In the genomic region with DNA sequence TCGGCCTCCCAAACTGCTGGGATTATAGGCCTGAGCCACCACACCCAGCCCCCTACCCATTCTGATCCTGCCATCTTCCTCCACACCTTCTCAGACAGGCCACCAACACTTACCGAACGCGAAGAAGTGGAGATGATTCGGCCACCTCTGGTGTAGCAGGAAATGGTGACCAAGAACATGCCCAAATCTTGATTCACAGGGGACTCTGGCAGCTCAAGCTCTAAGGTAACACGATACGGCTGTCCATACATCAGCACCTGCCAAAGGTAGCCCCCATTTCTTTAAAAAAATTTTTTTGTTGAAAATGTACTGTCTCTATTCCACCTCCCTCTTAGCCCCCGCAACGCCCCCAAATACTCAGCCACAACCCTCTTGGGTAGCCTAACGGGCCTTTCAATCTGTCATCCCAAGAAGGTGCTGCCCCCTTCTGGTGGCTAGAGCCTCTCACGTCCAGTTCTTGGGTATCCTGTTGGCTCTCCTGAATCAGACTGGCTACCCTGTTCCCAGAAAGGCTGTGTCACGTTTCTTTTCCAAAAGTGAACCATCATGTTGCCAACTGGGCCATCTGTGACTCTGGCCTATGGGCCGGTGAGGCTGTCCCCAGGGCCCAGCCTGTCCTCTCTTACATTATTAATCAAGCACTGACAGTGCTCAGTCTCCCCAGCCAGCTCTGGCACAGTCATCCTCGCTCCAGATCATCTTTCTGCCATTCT, we compare ENCODE assay signal across 8 cellular contexts. TPM values are rescaled to one million over a fixed set of nuclear protein-coding genes. Genes with fewer than 3 reads are reported as not detected.
A peak's percentile ranks its signal among the peaks of the same experiment; 100 is the strongest.
DNase-seq lines count a peak whose midpoint lies in the region; ATAC-seq, FAIRE-seq and TF ChIP-seq lines count a peak whose summit lies in the region.

No MANE protein-coding gene starts in this region.

- peak; percentile 72 for DNase-seq in D721Med (ENCODE audit: insufficient read length, low spot score)
- DNase-seq in SK-MEL-5 (ENCODE audit: low read depth, low spot score) = peak; percentile 82
- peak; percentile 77 for DNase-seq in activated naive CD4-positive, alpha-beta T cell treated with Interleukin-2 at 50 U/mL for 16 hours
- DNase-seq in germinal center (ENCODE audit: low spot score) = peak; percentile 73
- peak; percentile 91 for DNase-seq in pons (ENCODE audit: low spot score)
- DNase-seq in upper lobe of right lung = peak; percentile 82

- ATAC-seq in upper lobe of right lung = peak; percentile 94
- ATAC-seq in GM18858 (IDR thresholded peaks at IDR 0.05; ENCODE audit: unreplicated experiment) = no peak

- H3K27me3 ChIP-seq in upper lobe of right lung = no peaks in the 10 kb centered on the region

- in situ Hi-C loops in SK-MEL-5 (cut with HindIII; ENCODE audit: low pct_unique_long_range_greater_than_20kb, low sequenced_read_pairs) = no loop called here

- no peaks in the 10 kb centered on the region for H3K4me1 ChIP-seq in upper lobe of right lung

- FAIRE-seq in D721Med (lab: Jason Lieb, UNC) = no peak

- peak; percentile 69 for TF ChIP-seq RAD21 in Ishikawa (IDR thresholded peaks at IDR 0.05; ENCODE audit: low read depth)

- H3K27ac ChIP-seq in upper lobe of right lung = no peak overlapping the region

- TF ChIP-seq EP300 in Ishikawa (IDR thresholded peaks at IDR 0.05; ENCODE audit: borderline replicate concordance) = no peak

- H3K9me3 ChIP-seq in upper lobe of right lung = no peaks in the 10 kb centered on the region

- H3K36me3 ChIP-seq in upper lobe of right lung = peaks cover 34% of the 10 kb centered on the region

- H3K4me3 ChIP-seq in upper lobe of right lung = no peak overlapping the region

- peak; percentile 73 for TF ChIP-seq CTCF in D721Med (IDR thresholded peaks at IDR 0.05; ENCODE audit: insufficient read depth, missing control alignments)
- TF ChIP-seq CTCF in upper lobe of right lung (IDR thresholded peaks at IDR 0.05) = peak; percentile 87

- intact Hi-C loops in upper lobe of right lung (cut with DNase I) = no loop called here

TF ChIP-seq in Ishikawa, 13 proteins besides CTCF, POLR2A, EP300 and RAD21:
- no peak for TF ChIP-seq ZBTB7A (IDR thresholded peaks at IDR 0.05; ENCODE audit: low read depth)
- TF ChIP-seq TCF12 (IDR thresholded peaks at IDR 0.05; ENCODE audit: low read depth) = no peak
- TF ChIP-seq, protein P1, sequence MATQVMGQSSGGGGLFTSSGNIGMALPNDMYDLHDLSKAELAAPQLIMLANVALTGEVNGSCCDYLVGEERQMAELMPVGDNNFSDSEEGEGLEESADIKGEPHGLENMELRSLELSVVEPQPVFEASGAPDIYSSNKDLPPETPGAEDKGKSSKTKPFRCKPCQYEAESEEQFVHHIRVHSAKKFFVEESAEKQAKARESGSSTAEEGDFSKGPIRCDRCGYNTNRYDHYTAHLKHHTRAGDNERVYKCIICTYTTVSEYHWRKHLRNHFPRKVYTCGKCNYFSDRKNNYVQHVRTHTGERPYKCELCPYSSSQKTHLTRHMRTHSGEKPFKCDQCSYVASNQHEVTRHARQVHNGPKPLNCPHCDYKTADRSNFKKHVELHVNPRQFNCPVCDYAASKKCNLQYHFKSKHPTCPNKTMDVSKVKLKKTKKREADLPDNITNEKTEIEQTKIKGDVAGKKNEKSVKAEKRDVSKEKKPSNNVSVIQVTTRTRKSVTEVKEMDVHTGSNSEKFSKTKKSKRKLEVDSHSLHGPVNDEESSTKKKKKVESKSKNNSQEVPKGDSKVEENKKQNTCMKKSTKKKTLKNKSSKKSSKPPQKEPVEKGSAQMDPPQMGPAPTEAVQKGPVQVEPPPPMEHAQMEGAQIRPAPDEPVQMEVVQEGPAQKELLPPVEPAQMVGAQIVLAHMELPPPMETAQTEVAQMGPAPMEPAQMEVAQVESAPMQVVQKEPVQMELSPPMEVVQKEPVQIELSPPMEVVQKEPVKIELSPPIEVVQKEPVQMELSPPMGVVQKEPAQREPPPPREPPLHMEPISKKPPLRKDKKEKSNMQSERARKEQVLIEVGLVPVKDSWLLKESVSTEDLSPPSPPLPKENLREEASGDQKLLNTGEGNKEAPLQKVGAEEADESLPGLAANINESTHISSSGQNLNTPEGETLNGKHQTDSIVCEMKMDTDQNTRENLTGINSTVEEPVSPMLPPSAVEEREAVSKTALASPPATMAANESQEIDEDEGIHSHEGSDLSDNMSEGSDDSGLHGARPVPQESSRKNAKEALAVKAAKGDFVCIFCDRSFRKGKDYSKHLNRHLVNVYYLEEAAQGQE (IDR thresholded peaks at IDR 0.05; ENCODE audit: low read depth) = no peak
- TF ChIP-seq TEAD4 (IDR thresholded peaks at IDR 0.05) = no peak
- TF ChIP-seq, protein P2, sequence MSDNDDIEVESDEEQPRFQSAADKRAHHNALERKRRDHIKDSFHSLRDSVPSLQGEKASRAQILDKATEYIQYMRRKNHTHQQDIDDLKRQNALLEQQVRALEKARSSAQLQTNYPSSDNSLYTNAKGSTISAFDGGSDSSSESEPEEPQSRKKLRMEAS (IDR thresholded peaks at IDR 0.05) = no peak
- no peak for TF ChIP-seq TAF1 (IDR thresholded peaks at IDR 0.05; ENCODE audit: low read depth)
- TF ChIP-seq FOXM1 (IDR thresholded peaks at IDR 0.05; ENCODE audit: borderline replicate concordance, low read depth) = no peak
- TF ChIP-seq CEBPB (IDR thresholded peaks at IDR 0.05) = no peak

RNA-seq across cellular contexts. Expression of gene LRRN4CL, which starts 5.3 kb away (rescaled TPM):
- total RNA-seq in SK-MEL-5 (2014; rRNA removed; shearing (Covaris generic)) = 1.1 and 1.3 TPM in 2 replicates
- 0.08 and 0.10 TPM in 2 replicates for polyA plus RNA-seq in SK-MEL-5 (2015; cell fraction: cytosol; rRNA removed)
- polyA plus RNA-seq in SK-MEL-5 (2015; cell fraction: nucleus; rRNA removed) = 0.37 and 0.94 TPM in 2 replicates
- 2.0 TPM for total RNA-seq in upper lobe of right lung

RNA-seq across cellular contexts. Expression of gene BSCL2, which starts 12.6 kb away (rescaled TPM):
- 90.7 and 98.1 TPM in 2 replicates for total RNA-seq in SK-MEL-5 (2014; rRNA removed; shearing (Covaris generic))
- 140 and 141 TPM in 2 replicates for polyA plus RNA-seq in SK-MEL-5 (2015; cell fraction: cytosol; rRNA removed)
- polyA plus RNA-seq in SK-MEL-5 (2015; cell fraction: nucleus; rRNA removed) = 47.9 and 52.0 TPM in 2 replicates
- total RNA-seq in upper lobe of right lung = 65.6 TPM

RNA-seq across cellular contexts. Expression of gene GNG3, which starts 12.9 kb away (rescaled TPM):
- not detected in 2 replicates for total RNA-seq in SK-MEL-5 (2014; rRNA removed; shearing (Covaris generic))
- polyA plus RNA-seq in SK-MEL-5 (2015; cell fraction: cytosol; rRNA removed) = not detected in 2 replicates
- polyA plus RNA-seq in SK-MEL-5 (2015; cell fraction: nucleus; rRNA removed) = not detected in 2 replicates
- total RNA-seq in upper lobe of right lung = not detected

RNA-seq across cellular contexts. Expression of gene UBXN1, which starts 15.7 kb away (rescaled TPM):
- 97.2 and 100 TPM in 2 replicates for total RNA-seq in SK-MEL-5 (2014; rRNA removed; shearing (Covaris generic))
- polyA plus RNA-seq in SK-MEL-5 (2015; cell fraction: cytosol; rRNA removed) = 149 and 180 TPM in 2 replicates
- polyA plus RNA-seq in SK-MEL-5 (2015; cell fraction: nucleus; rRNA removed) = 121 and 149 TPM in 2 replicates
- total RNA-seq in upper lobe of right lung = 95.2 TPM

RNA-seq across cellular contexts. Expression of gene LBHD1, which starts 22.5 kb away (rescaled TPM):
- total RNA-seq in SK-MEL-5 (2014; rRNA removed; shearing (Covaris generic)) = 3.6 and 3.9 TPM in 2 replicates
- 3.7 and 6.2 TPM in 2 replicates for polyA plus RNA-seq in SK-MEL-5 (2015; cell fraction: cytosol; rRNA removed)
- polyA plus RNA-seq in SK-MEL-5 (2015; cell fraction: nucleus; rRNA removed) = 35.2 and 41.0 TPM in 2 replicates
- 6.1 TPM for total RNA-seq in upper lobe of right lung
